ENCODE assay signal across 28 cellular contexts in genomic region chr17:68611353-68612227, GRCh38. TPM values are rescaled to one million over a fixed set of nuclear protein-coding genes. Genes with fewer than 3 reads are reported as not detected.
"Had no signal": no experiment of that assay in that cellular context is flagged by ENCODE, and none has a peak within 500 bp of the region (broad histone marks: within the 10 kb centered on the region; RNA-seq: fewer than 3 reads in every experiment).

No MANE protein-coding gene starts in this region.

- H3K4me2 ChIP-seq: PC-9 had no signal

- H3K4me3 ChIP-seq: ascending aorta, body of pancreas, K562, PC-9 had no signal

- H2AFZ ChIP-seq: PC-9 had no signal

- H3K4me1 ChIP-seq: ascending aorta had no signal

- ATAC-seq: activated CD8-positive, alpha-beta memory T cell treated with anti-CD3 and anti-CD28 coated beads, Interleukin-2, amount 10 ng/mL, durations not matched to agents 7 days and 5 days; activated naive CD4-positive, alpha-beta T cell treated with anti-CD3 and anti-CD28 coated beads, Interleukin-2, amount 50 U/mL, for 72 hours; activated naive CD8-positive, alpha-beta T cell treated with anti-CD3 and anti-CD28 coated beads, Interleukin-2, amount 50 U/mL, for 24 hours; body of pancreas; K562; T-helper 17 cell had no signal

- DNase-seq: activated B cell treated with CpG ODN at 0.5 μM for 24 hours; activated CD4-positive, alpha-beta T cell treated with anti-CD3 and anti-CD28 coated beads for 1 hour; activated CD4-positive, alpha-beta T cell treated with anti-CD3 and anti-CD28 coated beads, Interleukin-2, amount 10 ng/mL, durations not matched to agents 24 days and 14 days; activated CD4-positive, alpha-beta T cell treated with anti-CD3 and anti-CD28 coated beads, Interleukin-2, amount 50 U/mL, for 48 hours; activated CD8-positive, alpha-beta memory T cell treated with anti-CD3 and anti-CD28 coated beads, Interleukin-2, amount 10 ng/mL, durations not matched to agents 7 days and 5 days; activated effector memory CD4-positive, alpha-beta T cell treated with Interleukin-2 at 50 U/mL for 16 hours; activated naive CD4-positive, alpha-beta T cell treated with Interleukin-2 at 50 U/mL for 16 hours; activated naive CD8-positive, alpha-beta T cell treated with anti-CD3 and anti-CD28 coated beads, Interleukin-2, amount 50 U/mL, for 24 hours; activated T-cell treated with anti-CD3 and anti-CD28 coated beads, Interleukin-2, amount 50 U/mL, for 24 hours; amniotic stem cell; body of pancreas; central memory CD4-positive, alpha-beta T cell; Karpas-422; NCI-H1105 treated with DMSO at 0.1 percent for 48 hours; NCI-H1436 treated with DMSO at 0.1 percent for 48 hours; NCI-H1930; NCI-H345; NCI-H510A treated with DMSO at 0.1 percent for 48 hours; NCI-H69; NK-92 treated with Interleukin-12 subunit alpha and Interleukin-12 subunit beta, amount 100 ng/mL, for 24 hours; PC-9; SHP77 treated with DMSO at 0.1 percent for 48 hours; T-helper 17 cell; T-helper 9 cell had no signal

- H3K27me3 ChIP-seq: ascending aorta, body of pancreas had no signal

- H3K27ac ChIP-seq: ascending aorta, body of pancreas, PC-9 had no signal

- H3K36me3 ChIP-seq: ascending aorta had no signal

RNA-seq across cellular contexts. Expression of gene FAM20A, which starts 10.4 kb away (rescaled TPM):
- total RNA-seq: activated B cell treated with CpG ODN at 0.5 μM for 24 hours; activated CD4-positive, alpha-beta T cell treated with anti-CD3 and anti-CD28 coated beads, Interleukin-2, amount 10 ng/mL, durations not matched to agents 24 days and 14 days; activated CD8-positive, alpha-beta memory T cell treated with anti-CD3 and anti-CD28 coated beads, Interleukin-2, amount 10 ng/mL, durations not matched to agents 7 days and 5 days; activated naive CD4-positive, alpha-beta T cell treated with anti-CD3 and anti-CD28 coated beads, Interleukin-2, amount 50 U/mL, for 72 hours; activated T-helper 1 cell treated with anti-CD3 and anti-CD28 coated beads, Interleukin-12 subunit alpha, Interleukin-12 subunit beta, Interleukin-2, Interleukin-4 antibody, amounts not matched to agents 30 ng/mL and 10 ng/mL and 1 ng/mL, durations not matched to agents 14 hours and 24 hours and 36 hours; PC-9 had no signal
- polyA plus RNA-seq: K562 had no signal
